Comparison of ENCODE assay signal across 8 cellular contexts in the genomic region with DNA sequence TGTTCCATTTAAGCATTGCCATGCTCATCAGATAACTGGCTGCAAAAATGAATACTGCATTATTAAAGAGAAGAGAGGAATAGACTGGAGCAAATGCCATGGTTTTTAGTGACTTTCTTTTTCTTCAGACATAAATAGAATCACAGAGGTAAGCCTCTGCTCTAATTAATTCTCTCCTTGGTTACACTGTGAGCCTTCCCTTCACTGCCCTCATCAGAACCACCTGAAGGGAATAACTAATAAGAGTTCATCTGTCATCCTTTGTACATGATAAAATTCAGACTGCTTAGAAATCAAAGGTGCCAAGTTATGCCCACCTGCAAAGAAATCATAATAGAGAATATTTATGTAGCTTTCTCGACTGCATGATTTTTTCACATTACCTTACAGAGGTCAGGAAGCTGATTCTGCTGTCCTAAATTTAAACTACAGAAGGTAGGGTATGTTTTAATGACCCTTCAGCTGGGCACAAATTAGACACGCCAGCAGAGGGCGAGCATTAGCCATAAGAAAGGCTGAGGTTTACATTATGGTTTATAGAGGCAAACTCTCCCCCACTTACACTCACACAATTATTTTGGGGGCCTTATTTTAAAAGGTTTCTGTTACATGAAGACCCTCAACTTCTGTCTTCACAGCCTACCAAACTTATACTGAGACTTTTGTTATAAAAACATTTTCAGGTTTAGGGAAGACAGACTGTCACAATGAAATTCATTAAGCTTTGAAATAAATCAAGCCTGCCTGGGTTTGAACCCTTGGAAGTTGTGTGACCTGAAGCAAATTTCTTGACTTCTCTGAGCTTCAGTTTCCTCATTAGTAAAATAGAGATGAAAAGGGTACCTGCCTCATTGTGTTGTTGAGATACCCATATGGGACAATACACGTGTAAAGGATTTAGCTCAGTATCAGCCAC. TPM values are rescaled to one million over a fixed set of nuclear protein-coding genes. Genes with fewer than 3 reads are reported as not detected.
DNase-seq lines count a peak whose midpoint lies in the region; TF ChIP-seq lines count a peak whose summit lies in the region.

No MANE protein-coding gene starts in this region.

- H3K4me3 ChIP-seq in DOHH2 (ENCODE audit: low read length): no peak overlapping the region
- no peak overlapping the region for H3K4me3 ChIP-seq in thyroid gland (replicated peaks in 1 of 3)

- peak; percentile 68 for DNase-seq in HT-29 (ENCODE audit: low spot score)
- DNase-seq in activated CD4-positive, alpha-beta T cell treated with anti-CD3 and anti-CD28 coated beads, Interleukin-2, amount 50 U/mL, for 48 hours: peak; percentile 23 to 34
- peak; percentile 36 for DNase-seq in inferior parietal cortex (ENCODE audit: extremely low spot score)
- peak; percentile 41 to 43 for DNase-seq in thyroid gland
- no peak for DNase-seq in NCI-H226
- DNase-seq in epidermal melanocyte (ENCODE audit: insufficient read length, low spot score): no peak
- DNase-seq in HPDE6-E6E7 (ENCODE audit: extremely low spot score): no peak

- no peak overlapping the region for H3K4me2 ChIP-seq in DOHH2 (ENCODE audit: low read length)

- peak; percentile 71 for TF ChIP-seq CTCF in DOHH2 (IDR thresholded peaks at IDR 0.05; ENCODE audit: low read depth, low read length, poor library complexity, severe bottlenecking)
- TF ChIP-seq CTCF in thyroid gland (IDR thresholded peaks at IDR 0.05): peak in 5 of 6 experiments; percentile 29 to 63 (median 49)

- 29 to 36% methylated on average over 4 of the region's 4 CpGs for WGBS in thyroid gland, 2 donors

- H3K27me3 ChIP-seq in DOHH2 (ENCODE audit: control insufficient read depth, low read length) (no peaks in the 10 kb centered on the region), thyroid gland (no peaks in the 10 kb centered on the region)

- H3F3A ChIP-seq in DOHH2 (ENCODE audit: control insufficient read depth, insufficient read depth): no peaks in the 10 kb centered on the region

- H3K27ac ChIP-seq in DOHH2 (ENCODE audit: low read depth, low read length): no peak overlapping the region
- no peak overlapping the region for H3K27ac ChIP-seq in thyroid gland

- no peak for TF ChIP-seq POLR2A in thyroid gland (IDR thresholded peaks at IDR 0.05)

- H3K9me3 ChIP-seq in DOHH2 (ENCODE audit: control insufficient read depth, insufficient read depth, low read length) (no peaks in the 10 kb centered on the region), thyroid gland (no peaks in the 10 kb centered on the region)

- H3K9me2 ChIP-seq in DOHH2 (replicated peaks; ENCODE audit: control insufficient read depth, low read length): no peaks in the 10 kb centered on the region

- intact Hi-C loops in thyroid gland (cut with DNase I): no loop called here

- no peaks in the 10 kb centered on the region for H3K79me2 ChIP-seq in DOHH2 (ENCODE audit: control insufficient read depth, low read length)

- H3K4me1 ChIP-seq in DOHH2 (ENCODE audit: control insufficient read depth, low read length) (no peaks in the 10 kb centered on the region), thyroid gland (peaks cover 3 to 6% of the 10 kb centered on the region in 2 donors)

- no peaks in the 10 kb centered on the region for H3K36me3 ChIP-seq in DOHH2 (ENCODE audit: control insufficient read depth, low read length)
- H3K36me3 ChIP-seq in thyroid gland: no peaks in the 10 kb centered on the region

- no peaks in the 10 kb centered on the region for H4K20me1 ChIP-seq in DOHH2 (ENCODE audit: control insufficient read depth, insufficient read depth, low read depth, low read length)

RNA-seq across cellular contexts. Expression of gene UNC13C, which starts 15.3 kb away (rescaled TPM):
- total RNA-seq in HT-29 (2014; rRNA removed; shearing (Covaris generic)): not detected in 2 replicates
- 10 to 100 TPM in 1 of 4 donors, 1 to 10 TPM in 3; 1.1 to 10.6 (median 7.5) TPM for total RNA-seq in thyroid gland

Comparison
In these comparisons a context has a peak if more than half of its experiments do, and no peak if none do; other contexts are left out.
1. DNase-seq: peak in HT-29 (single experiment), activated CD4-positive, alpha-beta T cell treated with anti-CD3 and anti-CD28 coated beads, Interleukin-2, amount 50 U/mL, for 48 hours (2 of 2), inferior parietal cortex (single experiment) and thyroid gland (2 of 2); none in NCI-H226 (single experiment), epidermal melanocyte (single experiment) and HPDE6-E6E7 (single experiment).